Comparison of ENCODE assay signal across 8 cellular contexts in the genomic region with DNA sequence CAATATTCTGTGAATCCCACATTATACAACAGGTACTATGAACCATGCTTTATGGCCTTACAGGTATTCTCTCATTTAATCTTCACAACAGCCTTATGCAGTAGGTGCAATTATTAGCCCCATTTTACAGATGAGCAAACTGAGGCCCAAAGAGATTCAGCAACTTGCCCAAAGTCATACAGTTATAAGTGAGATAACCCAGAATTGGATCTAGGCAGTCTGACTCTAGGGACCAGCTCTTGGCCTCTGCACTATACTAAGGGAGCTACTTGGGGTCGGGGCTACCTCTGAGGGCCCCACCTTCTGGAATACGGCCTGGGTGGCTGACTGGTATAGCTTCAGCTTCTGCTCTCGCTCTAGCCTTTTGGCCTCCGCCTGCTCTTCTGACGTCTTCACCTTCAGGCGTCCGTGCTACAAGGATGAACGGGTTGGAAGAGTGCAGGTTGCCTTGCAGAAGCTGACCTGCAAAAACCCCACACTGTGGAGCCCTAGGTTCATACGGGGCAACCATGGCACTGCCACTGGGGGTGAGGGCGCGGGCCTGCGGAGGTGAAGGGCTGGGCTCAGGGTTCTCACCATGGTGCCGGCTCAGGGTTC. TPM values are rescaled to one million over a fixed set of nuclear protein-coding genes. Genes with fewer than 3 reads are reported as not detected.
DNase-seq lines count a peak whose midpoint lies in the region; ATAC-seq and TF ChIP-seq lines count a peak whose summit lies in the region.

No MANE protein-coding gene starts in this region.

- DNase-seq in NCI-H2196 (lab: John Stamatoyannopoulos, UW; ENCODE audit: unreplicated experiment) = peak; percentile 52
- DNase-seq in NCI-H2196 treated with DMSO at 0.1 percent for 48 hours (lab: John Stamatoyannopoulos, UW; ENCODE audit: unreplicated experiment) = no peak
- DNase-seq in SJSA1 (ENCODE audit: low read depth in 1 of 2, low spot score in 2 of 2) = no peak
- DNase-seq in fibroblast of the aortic adventitia (ENCODE audit: low read depth) = no peak
- DNase-seq in gastrocnemius medialis = no peak
- DNase-seq in NCI-H345 (lab: John Stamatoyannopoulos, UW) = no peak
- no peak for DNase-seq in GM10266 (ENCODE audit: extremely low spot score)
- DNase-seq in HuH-7.5 (ENCODE audit: low spot score) = no peak

- no peaks in the 10 kb centered on the region for H3K27me3 ChIP-seq in SJSA1 (replicated peaks)
- H3K27me3 ChIP-seq in gastrocnemius medialis = no peaks in the 10 kb centered on the region

- no peak for TF ChIP-seq POLR2A in gastrocnemius medialis (IDR thresholded peaks at IDR 0.05)

- ATAC-seq in gastrocnemius medialis = peak; percentile 18 to 35

- H3K4me1 ChIP-seq in SJSA1 (replicated peaks) (peaks cover 10% of the 10 kb centered on the region), gastrocnemius medialis (peaks cover 4 to 6% of the 10 kb centered on the region in 2 donors)

- H3K27ac ChIP-seq in SJSA1 (peak overlapping the region; percentile 92; the same call in 1 of the 2 replicates), gastrocnemius medialis (peak overlapping the region; percentile 87 to 99 (median 98))

- in situ Hi-C loops in gastrocnemius medialis (cut with MboI; ENCODE audit: low sequenced_read_pairs in 4 of 4) = no loop called here

- no peaks in the 10 kb centered on the region for H3K9me3 ChIP-seq in SJSA1 (replicated peaks)
- H3K9me3 ChIP-seq in gastrocnemius medialis = no peaks in the 10 kb centered on the region

- intact Hi-C loops in gastrocnemius medialis (cut with DNase I; ENCODE audit: low total_unique reads) = loop anchor here (1.0 kb wide), 3 partner anchors 28 to 41 kb away; a partner anchor contains a TSS

- TF ChIP-seq CTCF in fibroblast of the aortic adventitia (IDR thresholded peaks at IDR 0.05; ENCODE audit: insufficient read depth, low read length) (no peak), gastrocnemius medialis (IDR thresholded peaks at IDR 0.05 in 4 of 5, conservative IDR thresholded peaks at IDR 0.05 in 1 of 5) (no peak), GM10266 (IDR thresholded peaks at IDR 0.05; ENCODE audit: control insufficient read depth, insufficient read depth, low read depth, missing control alignments) (no peak)

- H3K36me3 ChIP-seq in SJSA1 (peaks cover 3% of the 10 kb centered on the region; the same call in 1 of the 2 replicates), gastrocnemius medialis (peaks cover 0 to 36% of the 10 kb centered on the region in 2 donors)

- H3K4me3 ChIP-seq in SJSA1 (peak overlapping the region; percentile 83), fibroblast of the aortic adventitia (ENCODE audit: low read depth, low read length) (peak overlapping the region; percentile 97), gastrocnemius medialis (peak overlapping the region; percentile 78 to 98 (median 94))

RNA-seq across cellular contexts. Expression of a gene that starts 0.8 kb away (rescaled TPM):
- 18.0 and 30.4 TPM in 2 replicates for total RNA-seq in SJSA1 (2014; rRNA removed; shearing (Covaris generic))
- 21.2 and 26.7 TPM in 2 replicates for total RNA-seq in fibroblast of the aortic adventitia (ENCODE audit: low replicate concordance)
- total RNA-seq in gastrocnemius medialis = 10 to 100 TPM; 20.9 to 32.8 (median 28.0) TPM

RNA-seq across cellular contexts. Expression of a gene that starts 7.7 kb away (rescaled TPM):
- total RNA-seq in SJSA1 (2014; rRNA removed; shearing (Covaris generic)) = 0.76 TPM in 1 of 2 replicates, not detected in the other
- 0.36 and 6.1 TPM in 2 replicates for total RNA-seq in fibroblast of the aortic adventitia (ENCODE audit: low replicate concordance)
- total RNA-seq in gastrocnemius medialis = under 1 TPM in 1 of 4 donors, not detected in 3; 0.20 TPM

RNA-seq across cellular contexts. Expression of a gene that starts 28.2 kb away (rescaled TPM):
- total RNA-seq in SJSA1 (2014; rRNA removed; shearing (Covaris generic)) = 31.1 and 53.0 TPM in 2 replicates
- total RNA-seq in fibroblast of the aortic adventitia (ENCODE audit: low replicate concordance) (53.0 and 60.5 TPM in 2 replicates), gastrocnemius medialis (10 to 100 TPM; 41.4 to 77.1 (median 50.7) TPM)

RNA-seq across cellular contexts. Expression of a gene that starts 28.9 kb away (rescaled TPM):
- 5.4 and 20.5 TPM in 2 replicates for total RNA-seq in SJSA1 (2014; rRNA removed; shearing (Covaris generic))
- total RNA-seq in fibroblast of the aortic adventitia (ENCODE audit: low replicate concordance) = 8.7 and 20.7 TPM in 2 replicates
- 10 to 100 TPM in 2 of 4 donors, 1 to 10 TPM in 2; 1.9 to 12.2 (median 8.2) TPM for total RNA-seq in gastrocnemius medialis

RNA-seq across cellular contexts. Expression of a gene that starts 29.0 kb away (rescaled TPM):
- 15.3 and 16.2 TPM in 2 replicates for total RNA-seq in SJSA1 (2014; rRNA removed; shearing (Covaris generic))
- total RNA-seq in fibroblast of the aortic adventitia (ENCODE audit: low replicate concordance) (16.4 and 19.6 TPM in 2 replicates), gastrocnemius medialis (10 to 100 TPM; 27.2 to 43.5 (median 32.2) TPM)
